ENCODE assay signal across 37 cellular contexts in genomic region chr12:97946701-97947100, GRCh38.
"Had no signal": no experiment of that assay in that cellular context is flagged by ENCODE, and none has a peak within 500 bp of the region (broad histone marks: within the 10 kb centered on the region; RNA-seq: fewer than 3 reads in every experiment).

No MANE protein-coding gene starts in this region.

- H3K27ac Mint-ChIP-seq: activated B cell treated with CpG ODN at 0.5 μM for 24 hours; activated CD4-positive, alpha-beta memory T cell treated with anti-CD3 and anti-CD28 coated beads, Interleukin-2, amount 10 ng/mL, durations not matched to agents 7 days and 5 days; activated CD4-positive, alpha-beta T cell treated with anti-CD3 and anti-CD28 coated beads, Interleukin-2, amount 10 ng/mL, durations not matched to agents 24 days and 14 days; activated CD8-positive, alpha-beta memory T cell treated with anti-CD3 and anti-CD28 coated beads, Interleukin-2, amount 10 ng/mL, durations not matched to agents 7 days and 5 days; activated CD8-positive, alpha-beta T cell treated with anti-CD3 and anti-CD28 coated beads, Interleukin-2, amount 10 ng/mL, durations not matched to agents 7 days and 5 days; activated naive CD4-positive, alpha-beta T cell treated with anti-CD3 and anti-CD28 coated beads, Interleukin-2, amount 10 ng/mL, durations not matched to agents 7 days and 5 days; activated naive CD4-positive, alpha-beta T cell treated with anti-CD3 and anti-CD28 coated beads, Interleukin-2, amount 50 U/mL, for 24 hours; activated naive CD8-positive, alpha-beta T cell; activated naive CD8-positive, alpha-beta T cell treated with anti-CD3 and anti-CD28 coated beads, Interleukin-2, amount 10 ng/mL, durations not matched to agents 7 days and 5 days; activated naive CD8-positive, alpha-beta T cell treated with anti-CD3 and anti-CD28 coated beads, Interleukin-2, amount 50 U/mL, for 24 hours; activated T-cell treated with anti-CD3 and anti-CD28 coated beads, Interleukin-2, amount 50 U/mL, for 24 hours; activated T-helper 2 cell treated with anti-CD3 and anti-CD28 coated beads, Interferon-gamma antibody, Interleukin-2, Interleukin-4, amounts not matched to agents 10 μg/mL and 5 μg/mL and 100 μg/mL, durations not matched to agents 14 hours and 24 hours and 36 hours; brain; T-helper 1 cell treated with Interleukin-12 subunit alpha and Interleukin-12 subunit beta and Interleukin-4 antibody, amounts not matched to agents 30 μg/mL and 1 μg/mL, for 36 hours; T-helper 2 cell treated with Interferon-gamma antibody and Interleukin-4, amounts not matched to agents 5 μg/mL and 100 μg/mL, for 36 hours had no signal

- H3K36me3 ChIP-seq: ascending aorta, cardiac muscle cell had no signal

- H3K27me3 Mint-ChIP-seq: activated B cell treated with CpG ODN at 0.5 μM for 24 hours; activated CD4-positive, alpha-beta memory T cell treated with anti-CD3 and anti-CD28 coated beads, Interleukin-2, amount 10 ng/mL, durations not matched to agents 7 days and 5 days; activated CD4-positive, alpha-beta T cell treated with anti-CD3 and anti-CD28 coated beads, Interleukin-2, amount 10 ng/mL, durations not matched to agents 24 days and 14 days; activated CD8-positive, alpha-beta memory T cell treated with anti-CD3 and anti-CD28 coated beads, Interleukin-2, amount 10 ng/mL, durations not matched to agents 7 days and 5 days; activated naive CD4-positive, alpha-beta T cell treated with anti-CD3 and anti-CD28 coated beads, Interleukin-2, amount 50 U/mL, for 24 hours; activated naive CD8-positive, alpha-beta T cell; activated naive CD8-positive, alpha-beta T cell treated with anti-CD3 and anti-CD28 coated beads, Interleukin-2, amount 10 ng/mL, durations not matched to agents 7 days and 5 days; activated naive CD8-positive, alpha-beta T cell treated with anti-CD3 and anti-CD28 coated beads, Interleukin-2, amount 50 U/mL, for 24 hours; activated T-cell treated with anti-CD3 and anti-CD28 coated beads, Interleukin-2, amount 50 U/mL, for 24 hours; central memory CD8-positive, alpha-beta T cell had no signal

- FAIRE-seq: bronchial epithelial cell, TTC549 had no signal

- H3K4me1 ChIP-seq: ascending aorta had no signal

- H3K9me3 Mint-ChIP-seq: activated CD4-positive, alpha-beta memory T cell treated with anti-CD3 and anti-CD28 coated beads, Interleukin-2, amount 10 ng/mL, durations not matched to agents 7 days and 5 days had no signal

- ATAC-seq: activated CD8-positive, alpha-beta memory T cell treated with anti-CD3 and anti-CD28 coated beads, Interleukin-2, amount 10 ng/mL, durations not matched to agents 7 days and 5 days; activated CD8-positive, alpha-beta T cell treated with anti-CD3 and anti-CD28 coated beads, Interleukin-2, amount 10 ng/mL, durations not matched to agents 7 days and 5 days; activated naive CD8-positive, alpha-beta T cell treated with anti-CD3 and anti-CD28 coated beads, Interleukin-2, amount 50 U/mL, for 24 hours had no signal

- DNase-seq: activated B cell treated with CpG ODN at 0.5 μM for 24 hours; activated CD4-positive, alpha-beta memory T cell treated with anti-CD3 and anti-CD28 coated beads, Interleukin-2, amount 10 ng/mL, durations not matched to agents 7 days and 5 days; activated CD4-positive, alpha-beta T cell treated with anti-CD3 and anti-CD28 coated beads for 4 hours; activated CD4-positive, alpha-beta T cell treated with anti-CD3 and anti-CD28 coated beads, Interleukin-2, amount 10 ng/mL, durations not matched to agents 24 days and 14 days; activated CD4-positive, alpha-beta T cell treated with anti-CD3 and anti-CD28 coated beads, Interleukin-2, amount 50 U/mL, for 48 hours; activated CD4-positive, CD25-positive, alpha-beta regulatory T cell treated with anti-CD3 and anti-CD28 coated beads, Interleukin-2, amount 50 U/mL, for 72 hours; activated CD8-positive, alpha-beta memory T cell treated with anti-CD3 and anti-CD28 coated beads for 24 hours; activated CD8-positive, alpha-beta memory T cell treated with anti-CD3 and anti-CD28 coated beads, Interleukin-2, amount 10 ng/mL, durations not matched to agents 7 days and 5 days; activated CD8-positive, alpha-beta memory T cell treated with anti-CD3 and anti-CD28 coated beads, Interleukin-2, amount 50 U/mL, for 48 hours; activated CD8-positive, alpha-beta T cell treated with anti-CD3 and anti-CD28 coated beads, Interleukin-2, amount 10 ng/mL, durations not matched to agents 7 days and 5 days; activated effector memory CD4-positive, alpha-beta T cell treated with Interleukin-2 at 50 U/mL for 16 hours; activated gamma-delta T cell; activated naive CD4-positive, alpha-beta T cell treated with anti-CD3 and anti-CD28 coated beads, Interleukin-2, amount 10 ng/mL, durations not matched to agents 7 days and 5 days; activated naive CD4-positive, alpha-beta T cell treated with Interleukin-2 at 50 U/mL for 16 hours; activated naive CD8-positive, alpha-beta T cell treated with anti-CD3 and anti-CD28 coated beads, Interleukin-2, amount 10 ng/mL, durations not matched to agents 7 days and 5 days; activated naive CD8-positive, alpha-beta T cell treated with anti-CD3 and anti-CD28 coated beads, Interleukin-2, amount 50 U/mL, for 24 hours; activated T-cell treated with anti-CD3 and anti-CD28 coated beads, Interleukin-2, amount 50 U/mL, for 24 hours; activated T-cell treated with anti-CD3 and anti-CD28 coated beads, Interleukin-2, amount 50 U/mL, for 48 hours; amygdala; anterior cingulate cortex; caudate nucleus; cerebellar nuclear complex; T-helper 1 cell; T-helper 2 cell; T-helper 9 cell had no signal

- H3K9me3 ChIP-seq: ascending aorta had no signal

- H3K4me3 Mint-ChIP-seq: activated B cell treated with CpG ODN at 0.5 μM for 24 hours; activated CD4-positive, alpha-beta memory T cell treated with anti-CD3 and anti-CD28 coated beads, Interleukin-2, amount 10 ng/mL, durations not matched to agents 7 days and 5 days; activated CD4-positive, alpha-beta T cell treated with anti-CD3 and anti-CD28 coated beads, Interleukin-2, amount 10 ng/mL, durations not matched to agents 24 days and 14 days; activated CD8-positive, alpha-beta memory T cell treated with anti-CD3 and anti-CD28 coated beads, Interleukin-2, amount 10 ng/mL, durations not matched to agents 7 days and 5 days; activated CD8-positive, alpha-beta T cell treated with anti-CD3 and anti-CD28 coated beads, Interleukin-2, amount 10 ng/mL, durations not matched to agents 7 days and 5 days; activated naive CD4-positive, alpha-beta T cell treated with anti-CD3 and anti-CD28 coated beads, Interleukin-2, amount 10 ng/mL, durations not matched to agents 7 days and 5 days; activated naive CD4-positive, alpha-beta T cell treated with anti-CD3 and anti-CD28 coated beads, Interleukin-2, amount 50 U/mL, for 24 hours; activated naive CD8-positive, alpha-beta T cell; activated naive CD8-positive, alpha-beta T cell treated with anti-CD3 and anti-CD28 coated beads, Interleukin-2, amount 10 ng/mL, durations not matched to agents 7 days and 5 days; activated naive CD8-positive, alpha-beta T cell treated with anti-CD3 and anti-CD28 coated beads, Interleukin-2, amount 50 U/mL, for 24 hours; activated T-cell treated with anti-CD3 and anti-CD28 coated beads, Interleukin-2, amount 50 U/mL, for 24 hours; brain; central memory CD8-positive, alpha-beta T cell; T-helper 1 cell treated with Interleukin-12 subunit alpha and Interleukin-12 subunit beta and Interleukin-4 antibody, amounts not matched to agents 30 μg/mL and 1 μg/mL, for 36 hours; T-helper 2 cell treated with Interferon-gamma antibody and Interleukin-4, amounts not matched to agents 5 μg/mL and 100 μg/mL, for 36 hours had no signal

- H3K36me3 Mint-ChIP-seq: activated CD8-positive, alpha-beta memory T cell treated with anti-CD3 and anti-CD28 coated beads, Interleukin-2, amount 10 ng/mL, durations not matched to agents 7 days and 5 days; activated naive CD4-positive, alpha-beta T cell treated with anti-CD3 and anti-CD28 coated beads, Interleukin-2, amount 10 ng/mL, durations not matched to agents 7 days and 5 days; activated naive CD8-positive, alpha-beta T cell; activated naive CD8-positive, alpha-beta T cell treated with anti-CD3 and anti-CD28 coated beads, Interleukin-2, amount 10 ng/mL, durations not matched to agents 7 days and 5 days; brain had no signal

- H3K27me3 ChIP-seq: ascending aorta, cardiac muscle cell had no signal

- H3K4me1 Mint-ChIP-seq: activated B cell treated with CpG ODN at 0.5 μM for 24 hours; activated CD4-positive, alpha-beta memory T cell treated with anti-CD3 and anti-CD28 coated beads, Interleukin-2, amount 10 ng/mL, durations not matched to agents 7 days and 5 days; activated CD4-positive, alpha-beta T cell treated with anti-CD3 and anti-CD28 coated beads, Interleukin-2, amount 10 ng/mL, durations not matched to agents 24 days and 14 days; activated CD8-positive, alpha-beta memory T cell treated with anti-CD3 and anti-CD28 coated beads, Interleukin-2, amount 10 ng/mL, durations not matched to agents 7 days and 5 days; activated naive CD4-positive, alpha-beta T cell treated with anti-CD3 and anti-CD28 coated beads, Interleukin-2, amount 10 ng/mL, durations not matched to agents 7 days and 5 days; activated naive CD4-positive, alpha-beta T cell treated with anti-CD3 and anti-CD28 coated beads, Interleukin-2, amount 50 U/mL, for 24 hours; activated naive CD8-positive, alpha-beta T cell treated with anti-CD3 and anti-CD28 coated beads, Interleukin-2, amount 10 ng/mL, durations not matched to agents 7 days and 5 days; activated naive CD8-positive, alpha-beta T cell treated with anti-CD3 and anti-CD28 coated beads, Interleukin-2, amount 50 U/mL, for 24 hours; brain; central memory CD8-positive, alpha-beta T cell had no signal

- H3K4me3 ChIP-seq: ascending aorta, cardiac muscle cell had no signal

- H3K27ac ChIP-seq: ascending aorta, cardiac muscle cell, VCaP had no signal
